In the genomic region with DNA sequence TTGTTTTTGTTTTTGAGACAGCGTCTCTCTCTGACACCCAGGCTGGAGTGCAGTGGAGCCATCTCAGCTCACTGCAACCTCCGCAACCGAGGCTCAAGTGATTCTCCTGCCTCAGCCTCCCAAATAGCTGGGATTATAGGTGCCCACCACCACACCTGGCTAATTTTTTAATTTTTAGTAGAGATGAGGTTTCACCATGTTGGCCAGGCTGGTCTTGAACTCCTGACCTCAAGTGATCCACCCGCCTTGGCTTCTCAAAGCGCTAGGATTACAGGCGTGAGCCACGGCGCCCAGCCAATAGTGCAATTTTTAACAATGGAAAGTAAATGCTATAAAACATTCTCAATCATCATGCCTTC, we compare ENCODE assay signal across 16 cellular contexts. TPM values are rescaled to one million over a fixed set of nuclear protein-coding genes. Genes with fewer than 3 reads are reported as not detected.
"Had no signal": no experiment of that assay in that cellular context is flagged by ENCODE, and none has a peak within 500 bp of the region (broad histone marks: within the 10 kb centered on the region; RNA-seq: fewer than 3 reads in every experiment).

No MANE protein-coding gene starts in this region.

RNA-seq across cellular contexts. Expression of a gene that starts 21.8 kb away (rescaled TPM):
- total RNA-seq: activated naive CD4-positive, alpha-beta T cell treated with anti-CD3 and anti-CD28 coated beads for 36 hours; activated naive CD4-positive, alpha-beta T cell treated with anti-CD3 and anti-CD28 coated beads, Interleukin-2, amount 50 U/mL, for 72 hours; activated naive CD8-positive, alpha-beta T cell treated with anti-CD3 and anti-CD28 coated beads for 36 hours; activated naive CD8-positive, alpha-beta T cell treated with anti-CD3 and anti-CD28 coated beads, Interleukin-2, amount 10 ng/mL, durations not matched to agents 7 days and 5 days; activated T-cell treated with anti-CD3 and anti-CD28 coated beads, Interleukin-2, amount 50 U/mL, for 4 hours; activated T-cell treated with anti-CD3 and anti-CD28 coated beads, Interleukin-2, amount 50 U/mL, for 72 hours; activated T-helper 1 cell treated with anti-CD3 and anti-CD28 coated beads, Interleukin-12 subunit alpha, Interleukin-12 subunit beta, Interleukin-2, Interleukin-4 antibody, amounts not matched to agents 30 ng/mL and 10 ng/mL and 1 ng/mL, durations not matched to agents 14 hours and 24 hours and 36 hours; activated T-helper 17 cell treated with anti-CD3 and anti-CD28 coated beads, Interleukin-2, amount 50 U/mL, for 72 hours; activated T-helper 2 cell treated with anti-CD3 and anti-CD28 coated beads, Interferon-gamma antibody, Interleukin-2, Interleukin-4, amounts not matched to agents 10 μg/mL and 5 μg/mL and 100 μg/mL, durations not matched to agents 14 hours and 24 hours and 36 hours; aorta; ascending aorta; astrocyte; breast epithelium; bronchial epithelial cell; cardiac septum; chondrocyte had no signal
